8 cellular contexts compared by ENCODE assay signal in genomic region chr21:46500224-46500861, GRCh38. TPM values are rescaled to one million over a fixed set of nuclear protein-coding genes. Genes with fewer than 3 reads are reported as not detected.
DNase-seq lines count a peak whose midpoint lies in the region; ATAC-seq and TF ChIP-seq lines count a peak whose summit lies in the region.

No MANE protein-coding gene starts in this region.

- CTCF ChIA-PET in CD8-positive, alpha-beta T cell (lab: Charles Lee), result interaction anchor here (0.6 to 2.2 kb wide), 8 partner anchors 10 to 1029 kb away, joined by 3 to 8 read pairs (median 4); no protein-coding TSS in a partner anchor
- CTCF ChIA-PET in activated B cell treated with CpG ODN at 0.5 μM for 24 hours (lab: Charles Lee), result interaction anchor here (0.9 kb wide), 1 partner anchor 357 kb away, joined by 3 read pairs; no protein-coding TSS in a partner anchor

- H3K4me1 ChIP-seq in CD8-positive, alpha-beta T cell (ENCODE audit: insufficient read depth, low read length), result peaks cover 20% of the 10 kb centered on the region

- peak; percentile 51 for ATAC-seq in CD8-positive, alpha-beta T cell
- ATAC-seq in activated B cell treated with CpG ODN at 0.5 μM for 24 hours (ENCODE audit: low read depth), result no peak
- ATAC-seq in left lobe of liver, result peak; percentile 59
- ATAC-seq in GM21360 (IDR thresholded peaks at IDR 0.05; ENCODE audit: unreplicated experiment), result no peak
- ATAC-seq in sciatic nerve, result no peak

- no peak for TF ChIP-seq CTCF in CD8-positive, alpha-beta T cell (IDR thresholded peaks at IDR 0.05)
- no peak for TF ChIP-seq CTCF in HL-60 (IDR thresholded peaks at IDR 0.05; ENCODE audit: insufficient read depth, low read length)
- no peak for TF ChIP-seq CTCF in activated B cell treated with CpG ODN at 0.5 μM for 24 hours (IDR thresholded peaks at IDR 0.05)

- H3K9me3 ChIP-seq in CD8-positive, alpha-beta T cell (ENCODE audit: low read length), result no peaks in the 10 kb centered on the region

- intact Hi-C loops in CD8-positive, alpha-beta T cell (cut with DNase I, micrococcal nuclease), result no loop called here
- intact Hi-C loops in activated B cell treated with CpG ODN at 0.5 μM for 24 hours (cut with micrococcal nuclease) (loop anchor here (5.0 to 10.0 kb wide), 2 partner anchors 46 to 358 kb away; partner anchors contain the start of gene DIP2A), sciatic nerve (cut with DNase I) (no loop called here)

- H3K4me3 ChIP-seq in CD8-positive, alpha-beta T cell (ENCODE audit: low read depth, low read length), result no peak overlapping the region
- no peak overlapping the region for H3K4me3 ChIP-seq in HL-60 (replicated peaks; ENCODE audit: insufficient read depth, low read length)

- H3K36me3 ChIP-seq in CD8-positive, alpha-beta T cell (ENCODE audit: insufficient read depth, low read length), result peaks cover 44% of the 10 kb centered on the region

- no peaks in the 10 kb centered on the region for H3K27me3 Mint-ChIP-seq in CD8-positive, alpha-beta T cell (ENCODE audit: low read depth)
- no peaks in the 10 kb centered on the region for H3K27me3 Mint-ChIP-seq in activated B cell treated with CpG ODN at 0.5 μM for 24 hours

- POLR2A ChIA-PET in CD8-positive, alpha-beta T cell (lab: Charles Lee), result interaction anchor here (0.8 to 2.4 kb wide), 6 partner anchors 23 to 163 kb away, joined by 3 to 11 read pairs (median 4); no protein-coding TSS in a partner anchor
- POLR2A ChIA-PET in activated B cell treated with CpG ODN at 0.5 μM for 24 hours (lab: Charles Lee), result no interaction called here

- no peak overlapping the region for H3K4me3 Mint-ChIP-seq in CD8-positive, alpha-beta T cell
- no peak overlapping the region for H3K4me3 Mint-ChIP-seq in activated B cell treated with CpG ODN at 0.5 μM for 24 hours

- DNase-seq in CD8-positive, alpha-beta T cell, result no peak
- DNase-seq in HL-60 (ENCODE audit: low read depth in 1 of 2, low spot score in 1 of 2) (no peak), activated B cell treated with CpG ODN at 0.5 μM for 24 hours (no peak), left lobe of liver (ENCODE audit: low spot score) (no peak), NCI-H748 (lab: John Stamatoyannopoulos, UW; ENCODE audit: unreplicated experiment) (no peak), NCI-H1694 (lab: John Stamatoyannopoulos, UW) (no peak), sciatic nerve (ENCODE audit: low spot score) (no peak)

- H3K9me3 Mint-ChIP-seq in CD8-positive, alpha-beta T cell, result no peaks in the 10 kb centered on the region
- no peaks in the 10 kb centered on the region for H3K9me3 Mint-ChIP-seq in activated B cell treated with CpG ODN at 0.5 μM for 24 hours

- H3K27ac ChIP-seq in CD8-positive, alpha-beta T cell (ENCODE audit: low read depth, low read length), result no peak overlapping the region
- peak overlapping the region; percentile 43 for H3K27ac ChIP-seq in HL-60 (replicated peaks)

- H3K27me3 ChIP-seq in CD8-positive, alpha-beta T cell (ENCODE audit: insufficient read depth, low read length), result no peaks in the 10 kb centered on the region
- no peaks in the 10 kb centered on the region for H3K27me3 ChIP-seq in HL-60 (ENCODE audit: insufficient read depth, poor library complexity, severe bottlenecking)

- peaks cover 66% of the 10 kb centered on the region for H3K36me3 Mint-ChIP-seq in CD8-positive, alpha-beta T cell
- H3K36me3 Mint-ChIP-seq in activated B cell treated with CpG ODN at 0.5 μM for 24 hours (ENCODE audit: low read depth), result peaks cover 42% of the 10 kb centered on the region

- peak overlapping the region; percentile 77 for H3K27ac Mint-ChIP-seq in CD8-positive, alpha-beta T cell
- H3K27ac Mint-ChIP-seq in activated B cell treated with CpG ODN at 0.5 μM for 24 hours, result peak overlapping the region; percentile 21

- H3K4me1 Mint-ChIP-seq in CD8-positive, alpha-beta T cell (ENCODE audit: low read depth), result peaks cover 34% of the 10 kb centered on the region
- peaks cover 31% of the 10 kb centered on the region for H3K4me1 Mint-ChIP-seq in activated B cell treated with CpG ODN at 0.5 μM for 24 hours

RNA-seq across cellular contexts. Expression of gene DIP2A, which starts 41.7 kb away (rescaled TPM):
- 10 to 100 TPM; 59.5 to 62.3 TPM for total RNA-seq in CD8-positive, alpha-beta T cell
- total RNA-seq in activated B cell treated with CpG ODN at 0.5 μM for 24 hours, result 28.2 and 32.1 TPM in 2 replicates
- 15.2 TPM for total RNA-seq in left lobe of liver
- 73.7 TPM for total RNA-seq in sciatic nerve

Comparison
In these comparisons a context has a peak if more than half of its experiments do, and no peak if none do; other contexts are left out.
1. ATAC-seq: peak in CD8-positive, alpha-beta T cell (single experiment) and left lobe of liver (single experiment); none in activated B cell treated with CpG ODN at 0.5 μM for 24 hours (single experiment), GM21360 (single experiment) and sciatic nerve (single experiment).